Comparison of ENCODE assay signal across 16 cellular contexts in genomic region chr9:23728736-23729135, GRCh38.
A peak's percentile ranks its signal among the peaks of the same experiment; 100 is the strongest.
DNase-seq lines count a peak whose midpoint lies in the region.
"Had no signal": no experiment of that assay in that cellular context is flagged by ENCODE, and none has a peak within 500 bp of the region (broad histone marks: within the 10 kb centered on the region; RNA-seq: fewer than 3 reads in every experiment).

No MANE protein-coding gene starts in this region.

- DNase-seq in SJCRH30 (peak; percentile 44 to 78), myocyte (ENCODE audit: low read depth) (peak; percentile 79), skeletal muscle cell (ENCODE audit: low read depth) (peak; percentile 3), NCI-H446 (lab: John Stamatoyannopoulos, UW) (no peak), DMS53 (lab: John Stamatoyannopoulos, UW) (no peak), NCI-H2029 (lab: John Stamatoyannopoulos, UW) (no peak)
- DNase-seq: C1 segment of cervical spinal cord; Caco-2; CD8-positive, alpha-beta T cell; DMS153; DMS79; EL; GDM1; GOT3; HFFc6 had no signal

- H3K9me3 ChIP-seq in SJCRH30 (replicated peaks): no peaks in the 10 kb centered on the region
- H3K9me3 ChIP-seq: Caco-2, HAP-1 had no signal

- H3K27ac ChIP-seq in SJCRH30: peak overlapping the region; percentile 39

- peaks cover 11% of the 10 kb centered on the region; the same call in 1 of the 2 replicates for H3K36me3 ChIP-seq in SJCRH30
- H3K36me3 ChIP-seq: HAP-1 had no signal

- peaks cover 22% of the 10 kb centered on the region for H3K4me1 ChIP-seq in SJCRH30
- H3K4me1 ChIP-seq: Caco-2 had no signal

- H3K27me3 ChIP-seq in SJCRH30: no peaks in the 10 kb centered on the region

- H3K4me3 ChIP-seq in SJCRH30 (no peak overlapping the region), skeletal muscle cell (ENCODE audit: low read depth, low read length) (no peak overlapping the region)
- H3K4me3 ChIP-seq: HAP-1 had no signal

Comparison
In these comparisons a context has a peak if more than half of its experiments do, and no peak if none do; other contexts are left out.
1. DNase-seq: peak in SJCRH30 (2 of 2), myocyte (single experiment) and skeletal muscle cell (single experiment); none in NCI-H446 (0 of 2), DMS53 (single experiment) and NCI-H2029 (single experiment).